ENCODE assay signal across 8 cellular contexts in the genomic region with DNA sequence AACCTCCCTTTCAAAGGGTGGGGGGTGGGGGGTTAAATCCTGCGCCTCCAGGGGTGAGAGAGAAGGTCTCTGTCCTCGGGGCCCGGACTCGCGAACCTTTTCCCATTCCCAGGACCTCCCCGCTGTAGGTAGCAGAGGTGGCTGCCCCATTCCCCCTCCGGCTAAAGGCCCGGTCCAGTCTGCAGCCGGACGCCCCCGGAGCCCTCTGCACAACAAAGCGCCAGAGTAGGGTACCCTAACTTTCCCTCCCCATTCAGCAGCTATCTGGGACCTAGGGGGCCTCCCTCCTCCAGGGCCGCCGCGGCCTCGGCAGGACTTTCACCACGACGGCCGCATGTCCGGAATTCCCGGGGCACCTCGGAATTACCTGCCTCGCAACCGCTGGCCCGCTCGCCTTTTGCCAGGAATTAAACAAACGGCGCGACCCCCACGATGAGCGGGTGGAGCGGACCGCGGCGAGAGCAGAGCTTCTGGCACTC. TPM values are rescaled to one million over a fixed set of nuclear protein-coding genes. Genes with fewer than 3 reads are reported as not detected.
DNase-seq lines count a peak whose midpoint lies in the region; ATAC-seq, FAIRE-seq and TF ChIP-seq lines count a peak whose summit lies in the region.

No MANE protein-coding gene starts in this region.

- no peak for ATAC-seq in activated CD4-positive, CD25-positive, alpha-beta regulatory T cell treated with anti-CD3 and anti-CD28 coated beads, Interleukin-2, amount 50 U/mL, for 24 hours
- no peak for ATAC-seq in HG02610 (IDR thresholded peaks at IDR 0.05; ENCODE audit: unreplicated experiment)

- TF ChIP-seq CTCF in mesothelial cell of epicardium (IDR thresholded peaks at IDR 0.05; ENCODE audit: unreplicated experiment) = no peak

- H3K4me3 ChIP-seq in ectodermal cell (ENCODE audit: insufficient read depth, low read depth, low read length) = peak overlapping the region; percentile 74

- H3K4me1 Mint-ChIP-seq in mesothelial cell of epicardium = peaks cover 42% of the 10 kb centered on the region

- peak overlapping the region; percentile 99 for H3K27ac Mint-ChIP-seq in mesothelial cell of epicardium

- H3K36me3 Mint-ChIP-seq in mesothelial cell of epicardium = no peaks in the 10 kb centered on the region

- H3K4me1 ChIP-seq in ectodermal cell (ENCODE audit: control insufficient read depth, insufficient read depth, low read length) = peaks cover 9% of the 10 kb centered on the region

- no peak for FAIRE-seq in urothelium cell line (lab: Jason Lieb, UNC)

- no peaks in the 10 kb centered on the region for H3K27me3 Mint-ChIP-seq in mesothelial cell of epicardium (ENCODE audit: low read depth)

- H3K9me3 Mint-ChIP-seq in mesothelial cell of epicardium = no peaks in the 10 kb centered on the region

- peak; percentile 38 for DNase-seq in activated CD4-positive, CD25-positive, alpha-beta regulatory T cell treated with anti-CD3 and anti-CD28 coated beads, Interleukin-2, amount 50 U/mL, for 72 hours
- peak; percentile 35 for DNase-seq in SK-N-DZ (ENCODE audit: low spot score)
- peak in 1 of 2 experiments; percentile 20 for DNase-seq in mesothelial cell of epicardium (ENCODE audit: low spot score in 2 of 2, unreplicated experiment in 2 of 2)
- DNase-seq in urothelium cell line (ENCODE audit: low spot score) = peak; percentile 39
- DNase-seq in A172 (ENCODE audit: low spot score) = no peak

- no peaks in the 10 kb centered on the region for H3K9me3 ChIP-seq in ectodermal cell (ENCODE audit: control insufficient read depth, low read length)

- peak overlapping the region; percentile 60 for H3K27ac ChIP-seq in ectodermal cell (ENCODE audit: insufficient read depth, low read depth, low read length, poor library complexity, severe bottlenecking)

- no peaks in the 10 kb centered on the region for H3K36me3 ChIP-seq in ectodermal cell (ENCODE audit: control insufficient read depth, insufficient read depth, low read length)

- peak overlapping the region; percentile 87 for H3K4me3 Mint-ChIP-seq in mesothelial cell of epicardium

- H3K27me3 ChIP-seq in ectodermal cell (ENCODE audit: control insufficient read depth, insufficient read depth, low read length, poor library complexity, severe bottlenecking) = peaks cover 73% of the 10 kb centered on the region

- WGBS in ectodermal cell, 2 experiments = 0% methylated on average over 35 of the region's 35 CpGs

RNA-seq across cellular contexts. Expression of gene CDK6, which starts 1.7 kb away (rescaled TPM):
- polyA plus RNA-seq in SK-N-DZ (2014; cell fraction: cytosol; rRNA removed) = 106 and 115 TPM in 2 replicates
- polyA plus RNA-seq in SK-N-DZ (2014; cell fraction: nucleus; rRNA removed) = 61.6 and 71.8 TPM in 2 replicates
- 8.4 TPM for polyA plus RNA-seq in ectodermal cell (2013, experiment 1 of 4)
- 8.1 TPM for polyA plus RNA-seq in ectodermal cell (2013, experiment 2 of 4)
- polyA plus RNA-seq in ectodermal cell (2013, experiment 3 of 4) = 5.0 TPM
- 6.0 TPM for polyA plus RNA-seq in ectodermal cell (2013, experiment 4 of 4)
- 136 to 138 TPM (median 138 TPM) in 3 replicates for total RNA-seq in mesothelial cell of epicardium
- 136 and 140 TPM in 2 replicates for total RNA-seq in A172 (2014; rRNA removed; shearing (Covaris generic))
